21 cellular contexts compared by ENCODE assay signal in the genomic region with DNA sequence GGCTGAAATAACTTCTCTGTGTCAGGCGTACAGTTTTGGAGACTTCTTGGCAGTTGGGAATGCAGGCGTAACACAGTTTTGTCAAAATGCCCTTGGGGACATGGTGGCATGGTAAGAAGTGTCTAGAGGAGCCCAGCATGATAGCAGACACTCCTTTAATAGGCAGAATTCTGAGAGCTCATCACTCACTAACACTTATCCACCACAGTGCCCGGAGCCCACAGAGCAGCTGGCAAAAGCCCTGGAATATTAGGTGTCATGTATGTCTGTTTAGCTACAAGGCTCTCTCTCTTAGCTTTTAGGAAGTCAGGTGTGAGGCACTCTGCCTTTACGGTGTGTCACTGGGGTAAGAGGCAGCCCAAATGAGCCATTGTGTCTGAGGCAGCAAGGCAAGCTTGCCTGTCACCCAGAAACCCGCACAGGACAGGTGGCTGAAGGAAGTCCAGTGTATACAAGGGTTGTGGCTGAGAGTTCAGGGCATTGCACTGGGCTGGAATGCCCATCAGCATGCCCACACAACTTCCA.
"Had no signal": no experiment of that assay in that cellular context is flagged by ENCODE, and none has a peak within 500 bp of the region (broad histone marks: within the 10 kb centered on the region; RNA-seq: fewer than 3 reads in every experiment).

No MANE protein-coding gene starts in this region.

- DNase-seq: activated CD4-positive, alpha-beta memory T cell treated with anti-CD3 and anti-CD28 coated beads, Interleukin-2, amount 10 ng/mL, durations not matched to agents 7 days and 5 days; activated CD4-positive, alpha-beta T cell treated with anti-CD3 and anti-CD28 coated beads for 4 hours; activated effector memory CD4-positive, alpha-beta T cell treated with Interleukin-2 at 50 U/mL for 16 hours; activated T-cell treated with anti-CD3 and anti-CD28 coated beads, Interleukin-2, amount 50 U/mL, for 4 hours; amniotic stem cell; cortex of kidney; effector CD4-positive, alpha-beta T cell; foreskin keratinocyte; kidney glomerular epithelial cell; lower lobe of right lung; stimulated activated CD4-positive, alpha-beta T cell treated with anti-CD3 and anti-CD28 coated beads, Interleukin-15, amount 100 ng/mL, for 24 hours; stimulated activated CD4-positive, alpha-beta T cell treated with anti-CD3 and anti-CD28 coated beads, Interleukin-4, amount 100 ng/mL, for 1 hour; stimulated activated naive CD4-positive, alpha-beta T cell; T-helper 2 cell had no signal

- H3K9me3 Mint-ChIP-seq: activated CD4-positive, alpha-beta memory T cell treated with anti-CD3 and anti-CD28 coated beads, Interleukin-2, amount 10 ng/mL, durations not matched to agents 7 days and 5 days; activated naive CD4-positive, alpha-beta T cell treated with anti-CD3 and anti-CD28 coated beads, Interleukin-2, amount 50 U/mL, for 24 hours; activated T-cell treated with anti-CD3 and anti-CD28 coated beads, Interleukin-2, amount 50 U/mL, for 4 hours; central memory CD8-positive, alpha-beta T cell; neural crest cell; WTC11 had no signal

- H3K27ac ChIP-seq: foreskin keratinocyte, lower lobe of right lung, skin epidermis, tibial nerve, vagina had no signal

- H3K4me1 ChIP-seq: foreskin keratinocyte had no signal

- H3K27me3 ChIP-seq: tibial nerve, vagina had no signal

- H3K9me3 ChIP-seq: lower lobe of right lung, tibial nerve, vagina had no signal

- H3K36me3 ChIP-seq: lower lobe of right lung, tibial nerve, vagina had no signal

- H3K36me3 Mint-ChIP-seq: activated naive CD4-positive, alpha-beta T cell treated with anti-CD3 and anti-CD28 coated beads, Interleukin-2, amount 50 U/mL, for 24 hours; WTC11 had no signal

- H3K4me1 Mint-ChIP-seq: activated CD4-positive, alpha-beta memory T cell treated with anti-CD3 and anti-CD28 coated beads, Interleukin-2, amount 10 ng/mL, durations not matched to agents 7 days and 5 days; central memory CD8-positive, alpha-beta T cell had no signal

- H3K4me3 ChIP-seq: lower lobe of right lung, skin epidermis, tibial nerve, vagina had no signal

- H3K4me3 Mint-ChIP-seq: activated CD4-positive, alpha-beta memory T cell treated with anti-CD3 and anti-CD28 coated beads, Interleukin-2, amount 10 ng/mL, durations not matched to agents 7 days and 5 days; activated naive CD4-positive, alpha-beta T cell treated with anti-CD3 and anti-CD28 coated beads, Interleukin-2, amount 50 U/mL, for 24 hours; activated T-cell treated with anti-CD3 and anti-CD28 coated beads, Interleukin-2, amount 50 U/mL, for 4 hours; central memory CD8-positive, alpha-beta T cell; neural crest cell; WTC11 had no signal

- H3K27ac Mint-ChIP-seq: activated CD4-positive, alpha-beta memory T cell treated with anti-CD3 and anti-CD28 coated beads, Interleukin-2, amount 10 ng/mL, durations not matched to agents 7 days and 5 days; activated naive CD4-positive, alpha-beta T cell treated with anti-CD3 and anti-CD28 coated beads, Interleukin-2, amount 50 U/mL, for 24 hours had no signal

- ATAC-seq: activated T-cell treated with anti-CD3 and anti-CD28 coated beads, Interleukin-2, amount 50 U/mL, for 4 hours; foreskin keratinocyte; lower lobe of right lung; WTC11 had no signal
